1 cellular context compared by ENCODE assay signal in genomic region chr2:14417586-14417985, GRCh38.
TF ChIP-seq lines count a peak whose summit lies in the region.

No MANE protein-coding gene starts in this region.

TF ChIP-seq in SK-N-SH, 30 proteins besides CTCF, POLR2A, EP300 and RAD21 (continued from another document):
- no peak for TF ChIP-seq ZBTB33 (IDR thresholded peaks at IDR 0.05; ENCODE audit: borderline replicate concordance, low read depth)
- TF ChIP-seq SMC3 (IDR thresholded peaks at IDR 0.05; ENCODE audit: low read depth, low read length) = no peak
- no peak for TF ChIP-seq EZH2phosphoT487 (IDR thresholded peaks at IDR 0.05; ENCODE audit: borderline replicate concordance, low read depth)
- no peak for TF ChIP-seq REST (IDR thresholded peaks at IDR 0.05; ENCODE audit: low read depth, low read length)
- TF ChIP-seq NRF1 (IDR thresholded peaks at IDR 0.05; ENCODE audit: low read depth, low read length) = no peak
- no peak for TF ChIP-seq RCOR1 (IDR thresholded peaks at IDR 0.05; ENCODE audit: low read length)
- TF ChIP-seq MXI1 (IDR thresholded peaks at IDR 0.05; ENCODE audit: low read depth, low read length) = no peak
- no peak for TF ChIP-seq TCF12 (IDR thresholded peaks at IDR 0.05)
- no peak for TF ChIP-seq IRF3 (IDR thresholded peaks at IDR 0.05; ENCODE audit: low read depth, low read length)
- no peak for TF ChIP-seq GABPA (IDR thresholded peaks at IDR 0.05; ENCODE audit: low read depth)
